Comparison of ENCODE assay signal across 23 cellular contexts in genomic region chr17:27242951-27243350, GRCh38. TPM values are rescaled to one million over a fixed set of nuclear protein-coding genes. Genes with fewer than 3 reads are reported as not detected.
DNase-seq lines count a peak whose midpoint lies in the region; ATAC-seq, FAIRE-seq and TF ChIP-seq lines count a peak whose summit lies in the region.
"Had no signal": no experiment of that assay in that cellular context is flagged by ENCODE, and none has a peak within 500 bp of the region (broad histone marks: within the 10 kb centered on the region; RNA-seq: fewer than 3 reads in every experiment).

No MANE protein-coding gene starts in this region.

- POLR2A ChIA-PET in RWPE1 (lab: Yijun Ruan, JAX; ENCODE audit: low non-redundant PET), result no interaction called here

- peaks cover 24 to 100% (median 60%) of the 10 kb centered on the region in 10 experiments for H3K4me1 ChIP-seq in BLaER1 treated with 17β-estradiol and CSF1 and Interleukin-3, amounts not matched to agents 10 nM and 100 nM
- H3K4me1 ChIP-seq in foreskin keratinocyte (peaks cover 27% of the 10 kb centered on the region), smooth muscle cell (ENCODE audit: low read depth) (no peaks in the 10 kb centered on the region), ascending aorta (peaks cover 4 to 41% of the 10 kb centered on the region in 2 donors)

- H3K4me2 ChIP-seq in BLaER1 treated with 17β-estradiol and CSF1 and Interleukin-3, amounts not matched to agents 10 nM and 100 nM, result peak overlapping the region in 3 of 11 experiments; percentile 84 to 96 (median 90); a peak in 7 of 22 replicates
- H3K4me2 ChIP-seq in smooth muscle cell, result no peak overlapping the region
- H3K4me2 ChIP-seq: KMS-11 had no signal

- FAIRE-seq in RCC 7860 (lab: Jason Lieb, UNC), result no peak

- no peak overlapping the region for H3K4me3 ChIP-seq in BLaER1 treated with 17β-estradiol and CSF1 and Interleukin-3, amounts not matched to agents 10 nM and 100 nM
- H3K4me3 ChIP-seq in smooth muscle cell, result no peak overlapping the region
- H3K4me3 ChIP-seq in ascending aorta, result no peak overlapping the region
- H3K4me3 ChIP-seq: heart left ventricle, thoracic aorta had no signal

- H3K9ac ChIP-seq in BLaER1 treated with 17β-estradiol and CSF1 and Interleukin-3, amounts not matched to agents 10 nM and 100 nM, result no peak overlapping the region
- no peak overlapping the region for H3K9ac ChIP-seq in smooth muscle cell (ENCODE audit: low read depth)
- H3K9ac ChIP-seq: KMS-11 had no signal

- TF ChIP-seq CTCF in RWPE1 (conservative IDR thresholded peaks at IDR 0.05; ENCODE audit: low read depth) (no peak), foreskin keratinocyte (conservative IDR thresholded peaks at IDR 0.05) (no peak), smooth muscle cell (IDR thresholded peaks at IDR 0.05; ENCODE audit: borderline replicate concordance, insufficient read depth, poor library complexity, severe bottlenecking) (no peak), ascending aorta (IDR thresholded peaks at IDR 0.05) (no peak)

- H4K20me1 ChIP-seq in BLaER1 treated with 17β-estradiol and CSF1 and Interleukin-3, amounts not matched to agents 10 nM and 100 nM, result no peaks in the 10 kb centered on the region
- H4K20me1 ChIP-seq in smooth muscle cell (ENCODE audit: low read depth), result no peaks in the 10 kb centered on the region

- no peaks in the 10 kb centered on the region for H3K27me3 ChIP-seq in BLaER1 treated with 17β-estradiol and CSF1 and Interleukin-3, amounts not matched to agents 10 nM and 100 nM
- H3K27me3 ChIP-seq in foreskin keratinocyte (no peaks in the 10 kb centered on the region), smooth muscle cell (ENCODE audit: low read depth) (no peaks in the 10 kb centered on the region), ascending aorta (no peaks in the 10 kb centered on the region)
- H3K27me3 ChIP-seq: heart left ventricle had no signal

- no peaks in the 10 kb centered on the region for H3K79me2 ChIP-seq in smooth muscle cell (ENCODE audit: low read depth)

- WGBS in smooth muscle cell (ENCODE audit: low lambda C conversion rate), result 91% methylated on average over 1 of the region's 1 CpG

- intact Hi-C loops in ascending aorta (cut with DNase I), result loop anchor here (5.0 kb wide), 2 partner anchors 214 to 249 kb away; partner anchors contain the start of gene KSR1

- peak overlapping the region in 7 of 11 experiments; percentile 29 to 95 (median 79); a peak in 7 of 22 replicates for H3K27ac ChIP-seq in BLaER1 treated with 17β-estradiol and CSF1 and Interleukin-3, amounts not matched to agents 10 nM and 100 nM
- H3K27ac ChIP-seq in RWPE1 (peak overlapping the region; percentile 70), foreskin keratinocyte (peak overlapping the region; percentile 36), smooth muscle cell (ENCODE audit: low read depth) (peak overlapping the region; percentile 77), ascending aorta (no peak overlapping the region)
- H3K27ac ChIP-seq: C4-2B, KMS-11, WERI-Rb-1 had no signal

- DNase-seq in RWPE1 (ENCODE audit: low spot score) (no peak), foreskin keratinocyte (no peak), smooth muscle cell (lab: John Stamatoyannopoulos, UW; ENCODE audit: unreplicated experiment) (no peak), RCC 7860 (ENCODE audit: low spot score) (no peak), NCI-H1092 treated with DMSO at 0.1 percent for 48 hours (lab: John Stamatoyannopoulos, UW) (no peak), HuH-7.5 (ENCODE audit: low spot score) (no peak), ascending aorta (ENCODE audit: low spot score in 2 of 2) (no peak)
- DNase-seq: activated CD4-positive, alpha-beta T cell treated with anti-CD3 and anti-CD28 coated beads, Interleukin-2, amount 10 ng/mL, durations not matched to agents 24 days and 14 days; activated gamma-delta T cell treated with Interleukin-2 at 50 U/mL for 16 hours; activated naive CD8-positive, alpha-beta T cell treated with anti-CD3 and anti-CD28 coated beads, Interleukin-2, amount 50 U/mL, for 24 hours; activated T-cell treated with anti-CD3 and anti-CD28 coated beads, Interleukin-2, amount 50 U/mL, for 24 hours; heart left ventricle; mesendoderm; NCI-H146; NCI-H510A; SHP77 treated with DMSO at 0.1 percent for 48 hours; SW 1271; T1000; WERI-Rb-1 had no signal

- H3K36me3 ChIP-seq in BLaER1 treated with 17β-estradiol and CSF1 and Interleukin-3, amounts not matched to agents 10 nM and 100 nM, result no peaks in the 10 kb centered on the region
- no peaks in the 10 kb centered on the region for H3K36me3 ChIP-seq in smooth muscle cell (ENCODE audit: low read depth)
- H3K36me3 ChIP-seq in ascending aorta, result no peaks in the 10 kb centered on the region
- H3K36me3 ChIP-seq: heart left ventricle, thoracic aorta, WERI-Rb-1 had no signal

- CTCF ChIA-PET in RWPE1 (lab: Yijun Ruan, JAX), result interaction anchor here (0.6 to 2.4 kb wide), 3 partner anchors 25 to 111 kb away, joined by 5 to 8 read pairs (median 6); no protein-coding TSS in a partner anchor

- peaks cover 3% of the 10 kb centered on the region for H3F3A ChIP-seq in smooth muscle cell (ENCODE audit: low read depth)

- no peak for ATAC-seq in foreskin keratinocyte
- ATAC-seq: activated naive CD8-positive, alpha-beta T cell treated with anti-CD3 and anti-CD28 coated beads, Interleukin-2, amount 50 U/mL, for 24 hours; heart left ventricle had no signal

- peaks cover 0 to 7% (median 0%) of the 10 kb centered on the region in 11 experiments; a peak in 2 of 22 replicates for H3K9me3 ChIP-seq in BLaER1 treated with 17β-estradiol and CSF1 and Interleukin-3, amounts not matched to agents 10 nM and 100 nM (replicated peaks in 1 of 11)
- no peaks in the 10 kb centered on the region for H3K9me3 ChIP-seq in smooth muscle cell (replicated peaks; ENCODE audit: low read depth)
- H3K9me3 ChIP-seq in ascending aorta, result no peaks in the 10 kb centered on the region
- H3K9me3 ChIP-seq: heart left ventricle, thoracic aorta had no signal

- no peak overlapping the region for H2AFZ ChIP-seq in smooth muscle cell (ENCODE audit: low read depth)

RNA-seq across cellular contexts. Expression of gene WSB1, which starts 51.0 kb away (rescaled TPM):
- total RNA-seq in foreskin keratinocyte, result 41.5 and 44.3 TPM in 2 replicates
- polyA plus RNA-seq in foreskin keratinocyte, result 11.6 and 14.1 TPM in 2 replicates
- 256 and 329 TPM in 2 replicates for total RNA-seq in smooth muscle cell
- polyA plus RNA-seq in smooth muscle cell, result 156 and 249 TPM in 2 replicates
- 176 TPM for total RNA-seq in ascending aorta

Comparison
In these comparisons a context has a peak if more than half of its experiments do, and no peak if none do; other contexts are left out.
1. H3K27ac ChIP-seq: peak in BLaER1 treated with 17β-estradiol and CSF1 and Interleukin-3, amounts not matched to agents 10 nM and 100 nM (7 of 11), RWPE1 (single experiment), foreskin keratinocyte (single experiment) and smooth muscle cell (single experiment); none in ascending aorta (0 of 2).